1 cellular context compared by ENCODE assay signal in genomic region chr1:119773711-119774241, GRCh38.
TF ChIP-seq lines count a peak whose summit lies in the region.

No MANE protein-coding gene starts in this region.

TF ChIP-seq in HEK293, 187 proteins besides CTCF, POLR2A, EP300 and RAD21 (continued from another document):
- TF ChIP-seq PRDM6 (tag by site-specific recombination; IDR thresholded peaks at IDR 0.05) (no peak), ZNF707 (tag by site-specific recombination; IDR thresholded peaks at IDR 0.05) (no peak), ZNF510 (tag by site-specific recombination; IDR thresholded peaks at IDR 0.05; ENCODE audit: insufficient replicate concordance) (no peak), MZF1 (tag by site-specific recombination; IDR thresholded peaks at IDR 0.05; ENCODE audit: borderline replicate concordance) (peak; percentile 99; the same call in 1 of the 2 replicates), ZNF549 (tag by site-specific recombination; IDR thresholded peaks at IDR 0.05) (no peak), ZNF610 (tag by site-specific recombination; IDR thresholded peaks at IDR 0.05; ENCODE audit: borderline replicate concordance) (no peak), ZNF677 (tag by site-specific recombination; IDR thresholded peaks at IDR 0.05) (no peak), SP3 (tag by site-specific recombination; IDR thresholded peaks at IDR 0.05) (no peak), EGR2 (tag by site-specific recombination; IDR thresholded peaks at IDR 0.05; ENCODE audit: low read depth) (no peak), ZNF404 (tag by site-specific recombination; IDR thresholded peaks at IDR 0.05) (no peak), PRDM1 (tag by site-specific recombination; IDR thresholded peaks at IDR 0.05) (peak; percentile 77), ZSCAN30 (tag by site-specific recombination; IDR thresholded peaks at IDR 0.05) (no peak), ZNF146 (tag by site-specific recombination; IDR thresholded peaks at IDR 0.05) (no peak), ZNF488 (tag by site-specific recombination; IDR thresholded peaks at IDR 0.05) (no peak), ZNF830 (tag by site-specific recombination; IDR thresholded peaks at IDR 0.05; ENCODE audit: low read depth) (no peak), REPIN1 (tag by site-specific recombination; IDR thresholded peaks at IDR 0.05; ENCODE audit: low read depth) (no peak), ZNF701 (tag by site-specific recombination; IDR thresholded peaks at IDR 0.05) (no peak), ZNF600 (tag by site-specific recombination; IDR thresholded peaks at IDR 0.05) (no peak), ZNF398 (tag by site-specific recombination; IDR thresholded peaks at IDR 0.05) (no peak), KLF8 (tag by site-specific recombination; IDR thresholded peaks at IDR 0.05) (no peak), ZNF350 (tag by site-specific recombination; IDR thresholded peaks at IDR 0.05) (no peak), ZNF10 (tag by site-specific recombination; IDR thresholded peaks at IDR 0.05) (no peak), ZNF302 (tag by site-specific recombination; IDR thresholded peaks at IDR 0.05; ENCODE audit: low read depth) (no peak), RBAK (tag by site-specific recombination; IDR thresholded peaks at IDR 0.05) (no peak), ZNF184 (tag by site-specific recombination; IDR thresholded peaks at IDR 0.05) (no peak), ZSCAN23 (tag by site-specific recombination; IDR thresholded peaks at IDR 0.05) (no peak), MEIS1 (CRISPR knock-in tag; IDR thresholded peaks at IDR 0.05; ENCODE audit: borderline replicate concordance) (no peak), BCL11A (tag by site-specific recombination; IDR thresholded peaks at IDR 0.05; ENCODE audit: low read depth) (no peak), ZNF843 (tag by site-specific recombination; IDR thresholded peaks at IDR 0.05) (no peak), ELK4 (IDR thresholded peaks at IDR 0.05; ENCODE audit: borderline replicate concordance, low read depth, low read length) (no peak), ZNF280C (tag by site-specific recombination; IDR thresholded peaks at IDR 0.05) (no peak), ZNF596 (tag by site-specific recombination; IDR thresholded peaks at IDR 0.05) (no peak), ZNF747 (tag by site-specific recombination; IDR thresholded peaks at IDR 0.05) (no peak), ZNF121 (tag by site-specific recombination; IDR thresholded peaks at IDR 0.05) (no peak), ZNF221 (tag by site-specific recombination; IDR thresholded peaks at IDR 0.05; ENCODE audit: borderline replicate concordance) (no peak), ZNF626 (tag by site-specific recombination; IDR thresholded peaks at IDR 0.05) (no peak), ZNF223 (tag by site-specific recombination; IDR thresholded peaks at IDR 0.05) (no peak), YY1 (tag by site-specific recombination; IDR thresholded peaks at IDR 0.05) (no peak)
